In the genomic region with DNA sequence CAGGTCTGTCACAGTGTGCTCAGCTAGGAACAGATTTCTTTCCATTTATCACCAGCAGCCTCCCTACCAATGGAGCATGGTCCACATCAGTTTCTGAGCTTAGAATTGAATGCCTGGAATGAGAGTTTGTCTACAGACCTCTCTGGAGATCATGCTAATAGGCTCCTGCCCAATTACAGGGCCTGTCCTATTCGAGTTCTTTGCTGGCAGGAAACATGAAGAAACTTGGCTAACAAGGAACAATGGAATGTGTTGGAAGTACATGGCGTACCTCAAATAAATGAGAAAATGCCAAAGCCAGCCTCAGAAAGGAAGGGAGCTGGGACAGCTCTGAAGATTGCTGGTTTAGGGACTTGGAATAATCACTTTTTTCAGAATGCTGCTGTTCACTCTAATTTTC, we compare ENCODE assay signal across 19 cellular contexts.
DNase-seq lines count a peak whose midpoint lies in the region; ATAC-seq, FAIRE-seq and TF ChIP-seq lines count a peak whose summit lies in the region.
"Had no signal": no experiment of that assay in that cellular context is flagged by ENCODE, and none has a peak within 500 bp of the region (broad histone marks: within the 10 kb centered on the region; RNA-seq: fewer than 3 reads in every experiment).

No MANE protein-coding gene starts in this region.

- peaks cover 21 to 72% (median 53%) of the 10 kb centered on the region in 4 donors for H3K4me1 ChIP-seq in esophagus muscularis mucosa
- H3K4me1 ChIP-seq in small intestine (ENCODE audit: control insufficient read depth in 2 of 2, insufficient read depth in 1 of 2, low read depth in 1 of 2, low read length in 1 of 2), result no peaks in the 10 kb centered on the region
- H3K4me1 ChIP-seq: spleen had no signal

- TF ChIP-seq POLR2A in esophagus muscularis mucosa (IDR thresholded peaks at IDR 0.05; ENCODE audit: low read depth), result no peak

- ATAC-seq in left lobe of liver (peak; percentile 78), HG03520 (IDR thresholded peaks at IDR 0.05; ENCODE audit: unreplicated experiment) (no peak)
- ATAC-seq: activated naive CD8-positive, alpha-beta T cell treated with anti-CD3 and anti-CD28 coated beads, Interleukin-2, amount 50 U/mL, for 24 hours; PC-3 had no signal

- H3K27ac ChIP-seq in esophagus muscularis mucosa (replicated peaks in 1 of 4) (peak overlapping the region; percentile 84 to 88 (median 86)), small intestine (ENCODE audit: low read depth in 1 of 2, low read length in 1 of 2) (no peak overlapping the region)
- H3K27ac ChIP-seq: spleen had no signal

- intact Hi-C loops in esophagus muscularis mucosa (cut with DNase I) (loop anchor here (10.0 kb wide), 1 partner anchor 1165 kb away; no protein-coding TSS in a partner anchor), posterior cingulate gyrus (cut with DNase I) (no loop called here)

- 30% methylated on average over 2 of the region's 2 CpGs for WGBS in esophagus muscularis mucosa
- WGBS in small intestine, 3 donors, result 69 to 78% (median 73%) methylated on average over 2 of the region's 2 CpGs

- H3K36me3 ChIP-seq in esophagus muscularis mucosa (no peaks in the 10 kb centered on the region), small intestine (ENCODE audit: control insufficient read depth in 2 of 2, insufficient read depth in 2 of 2, low read length in 2 of 2) (no peaks in the 10 kb centered on the region)
- H3K36me3 ChIP-seq: spleen had no signal

- no peak for TF ChIP-seq CTCF in esophagus muscularis mucosa (IDR thresholded peaks at IDR 0.05)

- H3K9me3 ChIP-seq in esophagus muscularis mucosa (no peaks in the 10 kb centered on the region), small intestine (ENCODE audit: control insufficient read depth, low read depth) (no peaks in the 10 kb centered on the region)
- H3K9me3 ChIP-seq: spleen had no signal

- H3K4me3 ChIP-seq in esophagus muscularis mucosa (peak overlapping the region; percentile 13 to 30 (median 22)), skeletal muscle cell (ENCODE audit: low read depth, low read length) (no peak overlapping the region), small intestine (ENCODE audit: low read depth in 1 of 2, low read length in 2 of 2) (no peak overlapping the region)
- H3K4me3 ChIP-seq: spleen had no signal

- H3K27me3 ChIP-seq in esophagus muscularis mucosa (no peaks in the 10 kb centered on the region), small intestine (ENCODE audit: control insufficient read depth in 2 of 2, insufficient read depth in 2 of 2, low read length in 2 of 2) (no peaks in the 10 kb centered on the region)
- H3K27me3 ChIP-seq: spleen had no signal

- peak; percentile 52 for TF ChIP-seq EP300 in esophagus muscularis mucosa (IDR thresholded peaks at IDR 0.05)

- DNase-seq in AG20443 (ENCODE audit: low spot score) (peak; percentile 24), esophagus muscularis mucosa (ENCODE audit: extremely low spot score) (no peak), left lobe of liver (ENCODE audit: low spot score) (no peak), skeletal muscle cell (ENCODE audit: low read depth) (peak; percentile 51), NCI-H524 (lab: John Stamatoyannopoulos, UW) (no peak), small intestine (no peak), posterior cingulate gyrus (no peak)
- DNase-seq: activated naive CD8-positive, alpha-beta T cell treated with anti-CD3 and anti-CD28 coated beads, Interleukin-2, amount 50 U/mL, for 24 hours; DMS 273 treated with DMSO at 0.1 percent for 48 hours; effector CD8-positive, alpha-beta T cell; Kasumi-1; kidney glomerular epithelial cell; NCI-H1105 treated with DMSO at 0.1 percent for 48 hours; NCI-H82; PC-3; spleen; T-helper 2 cell had no signal

- FAIRE-seq in small intestine (lab: Jason Lieb, UNC), result no peak
- FAIRE-seq: GM12891 had no signal

Comparison
In these comparisons a context has a peak if more than half of its experiments do, and no peak if none do; other contexts are left out.
1. DNase-seq: peak in AG20443 (single experiment) and skeletal muscle cell (single experiment); none in esophagus muscularis mucosa (single experiment), left lobe of liver (single experiment), NCI-H524 (0 of 2), small intestine (single experiment) and posterior cingulate gyrus (0 of 10).
2. H3K27ac ChIP-seq: peak in esophagus muscularis mucosa (4 of 4); none in small intestine (0 of 2).
3. H3K4me3 ChIP-seq: peak in esophagus muscularis mucosa (4 of 4); none in skeletal muscle cell (single experiment) and small intestine (0 of 2).